In genomic region chr5:144169904-144170275, GRCh38 we compare ENCODE assay signal across 8 cellular contexts. TPM values are rescaled to one million over a fixed set of nuclear protein-coding genes. Genes with fewer than 3 reads are reported as not detected.
DNase-seq lines count a peak whose midpoint lies in the region; ATAC-seq and TF ChIP-seq lines count a peak whose summit lies in the region.

No MANE protein-coding gene starts in this region.

- peaks cover 29% of the 10 kb centered on the region for H3K36me3 ChIP-seq in SK-N-MC (ENCODE audit: insufficient read depth, low read length)
- peaks cover 0 to 35% of the 10 kb centered on the region in 2 donors for H3K36me3 ChIP-seq in gastroesophageal sphincter
- peaks cover 0 to 44% (median 9%) of the 10 kb centered on the region in 6 donors for H3K36me3 ChIP-seq in spleen

- ATAC-seq in GM21723 (IDR thresholded peaks at IDR 0.05; ENCODE audit: unreplicated experiment) (peak; percentile 0), gastroesophageal sphincter (no peak), HG02678 (IDR thresholded peaks at IDR 0.05; ENCODE audit: unreplicated experiment) (no peak)

- H3K4me1 ChIP-seq in gastroesophageal sphincter: peaks cover 0 to 54% (median 7%) of the 10 kb centered on the region in 3 donors
- H3K4me1 ChIP-seq in spleen: peaks cover 6 to 55% (median 33%) of the 10 kb centered on the region in 6 donors

- TF ChIP-seq EP300 in gastroesophageal sphincter (IDR thresholded peaks at IDR 0.05): no peak

- H3K9me3 ChIP-seq in SK-N-MC (ENCODE audit: low read depth, low read length) (no peaks in the 10 kb centered on the region), gastroesophageal sphincter (no peaks in the 10 kb centered on the region), spleen (no peaks in the 10 kb centered on the region)

- intact Hi-C loops in spleen (cut with DNase I; ENCODE audit: low total_unique reads): no loop called here

- peak overlapping the region; percentile 85 for H3K9ac ChIP-seq in SK-N-MC (ENCODE audit: insufficient read length)

- TF ChIP-seq CTCF in gastroesophageal sphincter (IDR thresholded peaks at IDR 0.05) (no peak), spleen (IDR thresholded peaks at IDR 0.05 in 8 of 11, conservative IDR thresholded peaks at IDR 0.05 in 3 of 11) (no peak)

- no peak for DNase-seq in SK-N-MC (ENCODE audit: low read depth, low spot score)
- DNase-seq in spleen: no peak
- no peak for DNase-seq in Kasumi-1 (lab: John Stamatoyannopoulos, UW)
- DNase-seq in stimulated activated naive CD4-positive, alpha-beta T cell treated with Interleukin-2 at 50 U/mL for 16 hours (lab: John Stamatoyannopoulos, UW): no peak
- no peak for DNase-seq in NCI-H2227 (lab: John Stamatoyannopoulos, UW; ENCODE audit: unreplicated experiment)

- no peak overlapping the region for H3K27ac ChIP-seq in SK-N-MC
- H3K27ac ChIP-seq in gastroesophageal sphincter: peak overlapping the region; percentile 0 to 81 (median 80)
- H3K27ac ChIP-seq in spleen: peak overlapping the region; percentile 80 to 89 (median 85)

- WGBS in gastroesophageal sphincter (ENCODE audit: low coverage in 1 of 2), 2 donors: 0 to 4% methylated on average over 6 to 12 of the region's 12 CpGs
- 3 to 7% (median 5%) methylated on average over 12 of the region's 12 CpGs for WGBS in spleen, 5 donors

- H3K4me3 ChIP-seq in SK-N-MC: peak overlapping the region; percentile 89
- peak overlapping the region; percentile 53 to 85 for H3K4me3 ChIP-seq in gastroesophageal sphincter
- peak overlapping the region; percentile 59 to 79 (median 72) for H3K4me3 ChIP-seq in spleen

- TF ChIP-seq POLR2A in gastroesophageal sphincter (IDR thresholded peaks at IDR 0.05) (no peak), spleen (IDR thresholded peaks at IDR 0.05) (no peak)

- H3K27me3 ChIP-seq in gastroesophageal sphincter (peaks cover 6% of the 10 kb centered on the region), spleen (replicated peaks in 1 of 7) (no peaks in the 10 kb centered on the region)

RNA-seq across cellular contexts. Expression of gene YIPF5, which starts 0.6 kb away (rescaled TPM):
- total RNA-seq in gastroesophageal sphincter: 10 to 100 TPM; 28.0 to 42.3 (median 34.8) TPM
- total RNA-seq in spleen: 10 to 100 TPM; 25.4 to 39.5 (median 34.1) TPM
- polyA plus RNA-seq in spleen: 1 to 10 TPM; 8.2 to 9.6 (median 8.2) TPM

RNA-seq across cellular contexts. Expression of gene KCTD16, which starts 0.8 kb away (rescaled TPM):
- total RNA-seq in gastroesophageal sphincter (under 1 TPM in 3 of 4 donors, not detected in 1; 0.05 to 0.13 (median 0.12) TPM), spleen (under 1 TPM; 0.09 to 0.24 (median 0.20) TPM)
- polyA plus RNA-seq in spleen: under 1 TPM; under 0.01 to 0.03 (median 0.03) TPM
